Comparison of ENCODE assay signal across 36 cellular contexts in the genomic region with DNA sequence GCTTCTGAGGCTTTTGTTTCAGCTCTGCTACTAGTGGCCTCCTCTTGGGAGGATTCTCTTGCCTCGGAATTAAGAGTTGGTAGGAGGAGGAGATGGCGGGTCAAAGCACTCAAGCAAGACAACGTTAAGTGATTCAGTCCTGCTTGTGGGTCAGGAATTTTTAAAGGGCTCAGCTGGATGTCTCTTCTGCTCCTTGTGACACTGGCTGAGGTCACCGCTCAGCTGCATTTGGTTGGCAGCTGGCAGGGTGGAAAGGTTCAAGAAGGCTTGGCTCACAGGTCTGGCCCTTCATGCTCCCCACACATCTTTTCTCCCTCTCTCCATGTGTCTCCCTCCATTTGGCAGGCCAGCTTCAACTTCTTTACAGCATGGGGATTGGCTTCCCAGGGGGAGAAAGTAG.
"Had no signal": no experiment of that assay in that cellular context is flagged by ENCODE, and none has a peak within 500 bp of the region (broad histone marks: within the 10 kb centered on the region; RNA-seq: fewer than 3 reads in every experiment).

No MANE protein-coding gene starts in this region.

- H3K27me3 ChIP-seq: MG63, Peyer's patch had no signal

- H3K4me1 ChIP-seq: Peyer's patch had no signal

- H3K27me3 Mint-ChIP-seq: activated CD4-positive, alpha-beta memory T cell treated with anti-CD3 and anti-CD28 coated beads, Interleukin-2, amount 10 ng/mL, durations not matched to agents 7 days and 5 days; activated CD8-positive, alpha-beta memory T cell treated with anti-CD3 and anti-CD28 coated beads, Interleukin-2, amount 10 ng/mL, durations not matched to agents 7 days and 5 days; activated naive CD4-positive, alpha-beta T cell treated with anti-CD3 and anti-CD28 coated beads, Interleukin-2, amount 10 ng/mL, durations not matched to agents 7 days and 5 days; activated naive CD8-positive, alpha-beta T cell; activated naive CD8-positive, alpha-beta T cell treated with anti-CD3 and anti-CD28 coated beads, Interleukin-2, amount 50 U/mL, for 24 hours; brain had no signal

- H3K36me3 Mint-ChIP-seq: activated CD8-positive, alpha-beta memory T cell treated with anti-CD3 and anti-CD28 coated beads, Interleukin-2, amount 10 ng/mL, durations not matched to agents 7 days and 5 days; activated naive CD4-positive, alpha-beta T cell treated with anti-CD3 and anti-CD28 coated beads, Interleukin-2, amount 10 ng/mL, durations not matched to agents 7 days and 5 days; activated naive CD8-positive, alpha-beta T cell; brain had no signal

- H3K4me3 Mint-ChIP-seq: activated CD4-positive, alpha-beta memory T cell treated with anti-CD3 and anti-CD28 coated beads, Interleukin-2, amount 10 ng/mL, durations not matched to agents 7 days and 5 days; activated CD8-positive, alpha-beta memory T cell treated with anti-CD3 and anti-CD28 coated beads, Interleukin-2, amount 10 ng/mL, durations not matched to agents 7 days and 5 days; activated naive CD4-positive, alpha-beta T cell treated with anti-CD3 and anti-CD28 coated beads, Interleukin-2, amount 10 ng/mL, durations not matched to agents 7 days and 5 days; activated naive CD8-positive, alpha-beta T cell; activated naive CD8-positive, alpha-beta T cell treated with anti-CD3 and anti-CD28 coated beads, Interleukin-2, amount 50 U/mL, for 24 hours; brain had no signal

- DNase-seq: activated CD4-positive, alpha-beta memory T cell treated with anti-CD3 and anti-CD28 coated beads, Interleukin-2, amount 10 ng/mL, durations not matched to agents 7 days and 5 days; activated CD4-positive, alpha-beta T cell treated with anti-CD3 and anti-CD28 coated beads for 1 hour; activated CD4-positive, alpha-beta T cell treated with anti-CD3 and anti-CD28 coated beads for 48 hours; activated CD4-positive, CD25-positive, alpha-beta regulatory T cell; activated CD8-positive, alpha-beta memory T cell treated with anti-CD3 and anti-CD28 coated beads for 24 hours; activated CD8-positive, alpha-beta memory T cell treated with anti-CD3 and anti-CD28 coated beads, Interleukin-2, amount 10 ng/mL, durations not matched to agents 7 days and 5 days; activated CD8-positive, alpha-beta memory T cell treated with anti-CD3 and anti-CD28 coated beads, Interleukin-2, amount 50 U/mL, for 48 hours; activated effector memory CD4-positive, alpha-beta T cell treated with Interleukin-2 at 50 U/mL for 16 hours; activated naive CD4-positive, alpha-beta T cell treated with anti-CD3 and anti-CD28 coated beads, Interleukin-2, amount 10 ng/mL, durations not matched to agents 7 days and 5 days; activated naive CD8-positive, alpha-beta T cell treated with anti-CD3 and anti-CD28 coated beads, Interleukin-2, amount 50 U/mL, for 24 hours; activated T-cell treated with anti-CD3 and anti-CD28 coated beads, Interleukin-2, amount 50 U/mL, for 48 hours; anterior cingulate cortex; central memory CD4-positive, alpha-beta T cell; Karpas-422; KBM-7; MG63; NCI-H1048; NCI-H1105 treated with DMSO at 0.1 percent for 48 hours; NCI-H1436; NCI-H1694 treated with DMSO at 0.1 percent for 48 hours; NCI-H2029; NCI-H345; NCI-H524 treated with DMSO at 0.1 percent for 48 hours; NCI-H748 treated with DMSO at 0.1 percent for 48 hours; NK-92 treated with Interleukin-12 subunit alpha and Interleukin-12 subunit beta, amount 100 ng/mL, for 24 hours; PC-3; Peyer's patch; Right ventricle myocardium superior; SW 1271; T-helper 1 cell; T-helper 2 cell; T-helper 9 cell had no signal

- H3K27ac ChIP-seq: Peyer's patch, RWPE1, VCaP had no signal

- H3K27ac Mint-ChIP-seq: activated CD4-positive, alpha-beta memory T cell treated with anti-CD3 and anti-CD28 coated beads, Interleukin-2, amount 10 ng/mL, durations not matched to agents 7 days and 5 days; activated CD8-positive, alpha-beta memory T cell treated with anti-CD3 and anti-CD28 coated beads, Interleukin-2, amount 10 ng/mL, durations not matched to agents 7 days and 5 days; activated naive CD4-positive, alpha-beta T cell treated with anti-CD3 and anti-CD28 coated beads, Interleukin-2, amount 10 ng/mL, durations not matched to agents 7 days and 5 days; activated naive CD8-positive, alpha-beta T cell; activated naive CD8-positive, alpha-beta T cell treated with anti-CD3 and anti-CD28 coated beads, Interleukin-2, amount 50 U/mL, for 24 hours had no signal

- H3K36me3 ChIP-seq: MG63, Peyer's patch had no signal

- H3K9me3 Mint-ChIP-seq: activated naive CD8-positive, alpha-beta T cell treated with anti-CD3 and anti-CD28 coated beads, Interleukin-2, amount 50 U/mL, for 24 hours had no signal

- H3K4me3 ChIP-seq: MG63, Peyer's patch had no signal

- ATAC-seq: activated CD8-positive, alpha-beta memory T cell treated with anti-CD3 and anti-CD28 coated beads, Interleukin-2, amount 10 ng/mL, durations not matched to agents 7 days and 5 days; activated naive CD8-positive, alpha-beta T cell treated with anti-CD3 and anti-CD28 coated beads, Interleukin-2, amount 50 U/mL, for 24 hours; PC-3 had no signal

- H3K9me3 ChIP-seq: MG63, Peyer's patch had no signal

- H3K4me1 Mint-ChIP-seq: activated CD4-positive, alpha-beta memory T cell treated with anti-CD3 and anti-CD28 coated beads, Interleukin-2, amount 10 ng/mL, durations not matched to agents 7 days and 5 days; activated CD8-positive, alpha-beta memory T cell treated with anti-CD3 and anti-CD28 coated beads, Interleukin-2, amount 10 ng/mL, durations not matched to agents 7 days and 5 days; activated naive CD4-positive, alpha-beta T cell treated with anti-CD3 and anti-CD28 coated beads, Interleukin-2, amount 10 ng/mL, durations not matched to agents 7 days and 5 days; activated naive CD8-positive, alpha-beta T cell treated with anti-CD3 and anti-CD28 coated beads, Interleukin-2, amount 50 U/mL, for 24 hours had no signal
